In genomic region chr17:76363107-76363801, GRCh38 we compare ENCODE assay signal across 17 cellular contexts.
"Had no signal": no experiment of that assay in that cellular context is flagged by ENCODE, and none has a peak within 500 bp of the region (broad histone marks: within the 10 kb centered on the region; RNA-seq: fewer than 3 reads in every experiment).

No MANE protein-coding gene starts in this region.

- H3K9me3 ChIP-seq: adrenal gland, ascending aorta, ovary, prostate gland, thyroid gland had no signal

- H3K4me3 ChIP-seq: adrenal gland, ascending aorta, ovary, prostate gland, thyroid gland had no signal

- H3K27me3 ChIP-seq: adrenal gland, ascending aorta, brain microvascular endothelial cell, ovary, thyroid gland had no signal

- H3K4me1 ChIP-seq: ascending aorta had no signal

- H3K36me3 ChIP-seq: adrenal gland, ascending aorta, brain microvascular endothelial cell, ovary, prostate gland, thyroid gland had no signal

- DNase-seq: activated CD4-positive, alpha-beta T cell treated with anti-CD3 and anti-CD28 coated beads, Interleukin-2, amount 10 ng/mL, durations not matched to agents 7 days and 5 days; activated CD8-positive, alpha-beta T cell treated with anti-CD3 and anti-CD28 coated beads, Interleukin-2, amount 10 ng/mL, durations not matched to agents 7 days and 5 days; adrenal gland; brain microvascular endothelial cell; caudate nucleus; effector CD4-positive, alpha-beta T cell; foreskin melanocyte; left ventricle myocardium superior; midbrain; ovary; stimulated activated CD4-positive, alpha-beta T cell treated with anti-CD3 and anti-CD28 coated beads, Interleukin-4, amount 100 ng/mL, for 24 hours; stimulated activated naive CD8-positive, alpha-beta T cell treated with anti-CD3 and anti-CD28 coated beads, Interleukin-15, Interleukin-2, amounts not matched to agents 100 U/mL and 50 U/mL, for 24 hours; T1000; thyroid gland had no signal

- H3K27ac ChIP-seq: ascending aorta, brain microvascular endothelial cell, ovary, thyroid gland, VCaP had no signal
